Comparison of ENCODE assay signal across 25 cellular contexts in genomic region chr2:172109256-172109655, GRCh38. TPM values are rescaled to one million over a fixed set of nuclear protein-coding genes. Genes with fewer than 3 reads are reported as not detected.
DNase-seq lines count a peak whose midpoint lies in the region; ATAC-seq, FAIRE-seq and TF ChIP-seq lines count a peak whose summit lies in the region.
"Had no signal": no experiment of that assay in that cellular context is flagged by ENCODE, and none has a peak within 500 bp of the region (broad histone marks: within the 10 kb centered on the region; RNA-seq: fewer than 3 reads in every experiment).

No MANE protein-coding gene starts in this region.

- H3K4me3 ChIP-seq in HepG2 (replicated peaks in 1 of 3; ENCODE audit: insufficient read depth in 1 of 3, low read depth in 2 of 3, low read length in 3 of 3) (no peak overlapping the region), right lobe of liver (no peak overlapping the region), upper lobe of left lung (no peak overlapping the region)
- H3K4me3 ChIP-seq in naive thymus-derived CD4-positive, alpha-beta T cell (ENCODE audit: low read length): no peak overlapping the region

- no TSS peak for BruUV-seq in HepG2 (replicated peaks; lab: Mats Ljungman, UMichigan)

- peak overlapping the region; percentile 69 for H3K4me2 ChIP-seq in HepG2 (ENCODE audit: low read depth, low read length)
- H3K4me2 ChIP-seq: SK-N-SH had no signal

- TF ChIP-seq CTCF in HepG2 (CRISPR knock-in tag; IDR thresholded peaks at IDR 0.05) (no peak), right lobe of liver (IDR thresholded peaks at IDR 0.05) (no peak), upper lobe of left lung (IDR thresholded peaks at IDR 0.05) (no peak)

- 0 out of 3 replicates have a peak, but pooled peaks have one; percentile 4 for ATAC-seq in HepG2
- ATAC-seq in right lobe of liver: no peak
- ATAC-seq in upper lobe of left lung (ENCODE audit: low FRiP score in 2 of 2): no peak
- no peak for ATAC-seq in naive thymus-derived CD4-positive, alpha-beta T cell
- ATAC-seq: HCT116, Panc1 had no signal

- H3K4me1 Mint-ChIP-seq in IgD-negative memory B cell: peaks cover 3 to 12% (median 6%) of the 10 kb centered on the region in 3 donors
- H3K4me1 Mint-ChIP-seq in naive thymus-derived CD4-positive, alpha-beta T cell: peaks cover 13 to 36% (median 19%) of the 10 kb centered on the region in 7 donors

- TF ChIP-seq RAD21 in HepG2 (CRISPR knock-in tag; IDR thresholded peaks at IDR 0.05): no peak

- in situ Hi-C loops in HepG2 (cut with HindIII; ENCODE audit: extremely low pct_ligation_motif_present, low pct_unique_long_range_greater_than_20kb): loop anchor here (5.0 to 10.0 kb wide), 4 partner anchors 152 to 537 kb away; no protein-coding TSS in a partner anchor

- no peaks in the 10 kb centered on the region for H3K79me2 ChIP-seq in HepG2 (ENCODE audit: insufficient read depth, low read length)

- H3K9ac ChIP-seq in HepG2 (ENCODE audit: insufficient read depth, low read depth, low read length): no peak overlapping the region
- H3K9ac ChIP-seq: SK-N-SH had no signal

- no peaks in the 10 kb centered on the region for H3K9me3 ChIP-seq in HepG2 (ENCODE audit: low read length)
- H3K9me3 ChIP-seq in right lobe of liver: no peaks in the 10 kb centered on the region
- no peaks in the 10 kb centered on the region for H3K9me3 ChIP-seq in upper lobe of left lung
- H3K9me3 ChIP-seq in naive thymus-derived CD4-positive, alpha-beta T cell (ENCODE audit: control insufficient read depth in 2 of 3, low read length in 3 of 3): no peaks in the 10 kb centered on the region
- H3K9me3 ChIP-seq: SK-N-SH had no signal

- no peak for FAIRE-seq in HepG2 (lab: Jason Lieb, UNC)
- FAIRE-seq: HTR-8/SVneo had no signal

- H3K4me3 Mint-ChIP-seq in IgD-negative memory B cell: no peak overlapping the region
- H3K4me3 Mint-ChIP-seq in naive thymus-derived CD4-positive, alpha-beta T cell: peak overlapping the region in 3 of 10 donors; percentile 9 to 39 (median 10)

- intact Hi-C loops in HepG2 (cut with micrococcal nuclease; ENCODE audit: unreplicated experiment) (loop anchor here (10.0 kb wide), 1 partner anchor 1134 kb away; no protein-coding TSS in a partner anchor), right lobe of liver (cut with DNase I) (loop anchor here (10.0 kb wide), 4 partner anchors 294 to 534 kb away; no protein-coding TSS in a partner anchor)
- intact Hi-C loops in naive thymus-derived CD4-positive, alpha-beta T cell (cut with micrococcal nuclease): loop anchor here in 1 of 2 donors (10.0 kb wide), 2 partner anchors 214 to 1856 kb away; partner anchors contain the start of genes SLC25A12 and SP3

- peaks cover 1% of the 10 kb centered on the region for H3K36me3 Mint-ChIP-seq in IgD-negative memory B cell
- peaks cover 0 to 4% (median 0%) of the 10 kb centered on the region in 5 donors for H3K36me3 Mint-ChIP-seq in naive thymus-derived CD4-positive, alpha-beta T cell
- H3K36me3 Mint-ChIP-seq: CD8-positive, alpha-beta memory T cell had no signal

- peak overlapping the region; percentile 43 for H2AFZ ChIP-seq in HepG2 (ENCODE audit: low read length)

- 67% methylated on average over 21 of the region's 21 CpGs for WGBS in HepG2 (ENCODE audit: low lambda C conversion rate)
- WGBS in right lobe of liver (ENCODE audit: insufficient coverage, low coverage, low lambda C conversion rate, missing lambda C conversion rate): 10% methylated on average over 8 of the region's 21 CpGs
- 8 to 13% methylated on average over 16 to 17 of the region's 21 CpGs for WGBS in upper lobe of left lung, 2 donors

- H3K27me3 Mint-ChIP-seq in IgD-negative memory B cell: peaks cover 42% of the 10 kb centered on the region
- H3K27me3 Mint-ChIP-seq in naive thymus-derived CD4-positive, alpha-beta T cell: peaks cover 63 to 81% (median 67%) of the 10 kb centered on the region in 5 donors

- no peak overlapping the region for H3K27ac ChIP-seq in HepG2 (ENCODE audit: extremely low read length, insufficient read depth, low read length)
- no peak overlapping the region for H3K27ac ChIP-seq in right lobe of liver
- no peak overlapping the region for H3K27ac ChIP-seq in upper lobe of left lung
- H3K27ac ChIP-seq in naive thymus-derived CD4-positive, alpha-beta T cell (ENCODE audit: low read depth, low read length): no peak overlapping the region

- peaks cover 0 to 4% (median under 1%) of the 10 kb centered on the region in 3 donors for H3K9me3 Mint-ChIP-seq in IgD-negative memory B cell
- H3K9me3 Mint-ChIP-seq in naive thymus-derived CD4-positive, alpha-beta T cell: peaks cover 0 to 12% (median 4%) of the 10 kb centered on the region in 11 donors

- H3K27ac Mint-ChIP-seq in IgD-negative memory B cell: peak overlapping the region in 2 of 3 donors; percentile 43 to 62
- H3K27ac Mint-ChIP-seq in naive thymus-derived CD4-positive, alpha-beta T cell: peak overlapping the region in 1 of 9 donors; percentile 2

- no peak for TF ChIP-seq EP300 in HepG2 (IDR thresholded peaks at IDR 0.05; ENCODE audit: low read depth in 2 of 2, low read length in 2 of 2)
- TF ChIP-seq EP300 in HepG2 (CRISPR knock-in tag; IDR thresholded peaks at IDR 0.05; ENCODE audit: borderline replicate concordance): no peak
- no peak for TF ChIP-seq EP300 in upper lobe of left lung (IDR thresholded peaks at IDR 0.05)

- CTCF ChIA-PET in HepG2 (lab: Yijun Ruan, JAX; ENCODE audit: low intra/inter-chr PET ratio, low total read pairs): no interaction called here
- CTCF ChIA-PET in naive thymus-derived CD4-positive, alpha-beta T cell (lab: Charles Lee): no interaction called here

- POLR2A ChIA-PET in HepG2 (lab: Yijun Ruan, JAX): no interaction called here
- POLR2A ChIA-PET in naive thymus-derived CD4-positive, alpha-beta T cell (lab: Charles Lee): interaction anchor here (0.8 kb wide), 1 partner anchor 110 kb away, joined by 3 read pairs; no protein-coding TSS in a partner anchor

- no peak for TF ChIP-seq POLR2A in HepG2 (IDR thresholded peaks at IDR 0.05; ENCODE audit: insufficient read depth in 1 of 2, low read depth in 2 of 2, low read length in 2 of 2)
- no peak for TF ChIP-seq POLR2A in right lobe of liver (IDR thresholded peaks at IDR 0.05)
- TF ChIP-seq POLR2A in upper lobe of left lung (IDR thresholded peaks at IDR 0.05): no peak

- H3K27me3 ChIP-seq in HepG2 (ENCODE audit: control insufficient read depth in 1 of 2, insufficient read depth in 2 of 2, low read length in 2 of 2) (peaks cover 3 to 17% of the 10 kb centered on the region in 2 experiments; a peak in 4 of 5 replicates), right lobe of liver (peaks cover 17 to 44% of the 10 kb centered on the region in 2 donors), upper lobe of left lung (peaks cover 0 to 49% (median 31%) of the 10 kb centered on the region in 4 donors)
- H3K27me3 ChIP-seq in naive thymus-derived CD4-positive, alpha-beta T cell (ENCODE audit: control insufficient read depth in 2 of 2, insufficient read depth in 2 of 2, low read length in 2 of 2): peaks cover 17 to 41% of the 10 kb centered on the region in 2 donors

- H4K20me1 ChIP-seq in HepG2 (ENCODE audit: insufficient read depth, low read length): no peaks in the 10 kb centered on the region

- H3K4me1 ChIP-seq in HepG2 (ENCODE audit: insufficient read depth, low read length) (peaks cover 33% of the 10 kb centered on the region), right lobe of liver (peaks cover 0 to 13% (median 0%) of the 10 kb centered on the region in 4 donors), upper lobe of left lung (peaks cover 15 to 26% (median 18%) of the 10 kb centered on the region in 4 donors)
- H3K4me1 ChIP-seq in naive thymus-derived CD4-positive, alpha-beta T cell (ENCODE audit: control insufficient read depth in 2 of 2, insufficient read depth in 2 of 2, low read length in 2 of 2): peaks cover 7 to 11% of the 10 kb centered on the region in 2 donors

- DNase-seq in HepG2 (ENCODE audit: low spot score) (no peak), right lobe of liver (no peak), iPS-NIHi7 (ENCODE audit: extremely low spot score) (peak; percentile 23), GOT3 (lab: John Stamatoyannopoulos, UW) (no peak), upper lobe of left lung (no peak), dermis blood vessel endothelial cell (no peak)
- no peak for DNase-seq in naive thymus-derived CD4-positive, alpha-beta T cell
- DNase-seq: AML-193; C1 segment of cervical spinal cord; CD8-positive, alpha-beta memory T cell; GDM1; KBM-7; NCI-H1092 treated with DMSO at 0.1 percent for 48 hours; NCI-H146; NCI-H2029; NCI-H226; NCI-H510A treated with DMSO at 0.1 percent for 48 hours; NCI-H748 treated with DMSO at 0.1 percent for 48 hours; NK-92 treated with Interleukin-12 subunit alpha and Interleukin-12 subunit beta, amount 100 ng/mL, for 24 hours; SIG-M5; SK-N-SH had no signal

- H3K36me3 ChIP-seq in HepG2 (replicated peaks in 1 of 2; ENCODE audit: control insufficient read depth in 1 of 2, insufficient read depth in 2 of 2, low read length in 2 of 2) (no peaks in the 10 kb centered on the region), right lobe of liver (no peaks in the 10 kb centered on the region), upper lobe of left lung (no peaks in the 10 kb centered on the region)
- H3K36me3 ChIP-seq in naive thymus-derived CD4-positive, alpha-beta T cell (ENCODE audit: control insufficient read depth in 2 of 3, insufficient read depth in 3 of 3, low read length in 3 of 3): no peaks in the 10 kb centered on the region

RNA-seq across cellular contexts. Expression of gene DLX2, which starts 6.6 kb away (rescaled TPM):
- total RNA-seq in HepG2 (2016; rRNA removed; fragmentation: Illumina TruSeq; extraction: Trizol) (0.15 TPM in 1 of 2 replicates, not detected in the other), right lobe of liver (not detected), upper lobe of left lung (not detected), dermis blood vessel endothelial cell (not detected in 2 replicates)
- total RNA-seq in HepG2 (2016; cell fraction: cytosol; rRNA removed; fragmentation: Illumina TruSeq; extraction: Trizol; ENCODE audit: low read depth): 0.09 TPM in 1 of 2 replicates, not detected in the other
- total RNA-seq in HepG2 (2016; cell fraction: insoluble cytoplasmic fraction; rRNA removed; fragmentation: Illumina TruSeq; extraction: Trizol): 0.09 TPM in 1 of 2 replicates, not detected in the other
- 0.06 and 0.17 TPM in 2 replicates for total RNA-seq in HepG2 (2016; cell fraction: membrane; rRNA removed; fragmentation: Illumina TruSeq; extraction: Trizol)
- total RNA-seq in HepG2 (2016; cell fraction: nucleus; rRNA removed; fragmentation: Illumina TruSeq; extraction: Trizol): not detected in 2 replicates
- polyA plus RNA-seq in HepG2 (2011; rRNA removed) (0.07 TPM in 2 replicates), IgD-negative memory B cell (not detected)
- polyA plus RNA-seq in HepG2 (2011; cell fraction: cytosol; rRNA removed): 0.04 and 0.05 TPM in 2 replicates
- polyA plus RNA-seq in HepG2 (2011; cell fraction: nucleus; rRNA removed): 0.29 and 0.59 TPM in 2 replicates
- 0.17 and 0.25 TPM in 2 replicates for polyA plus RNA-seq in HepG2 (2012)
- polyA plus RNA-seq in HepG2 (2016; cell fraction: cytosol; fragmentation: Illumina TruSeq; extraction: Trizol; ENCODE audit: low read depth): 0.07 and 0.12 TPM in 2 replicates
- polyA plus RNA-seq in HepG2 (2016; cell fraction: insoluble cytoplasmic fraction; fragmentation: Illumina TruSeq; extraction: Trizol; ENCODE audit: low read depth): 0.25 and 0.37 TPM in 2 replicates
- polyA plus RNA-seq in HepG2 (2016; cell fraction: membrane; fragmentation: Illumina TruSeq; extraction: Trizol; ENCODE audit: low read depth): 0.21 and 0.24 TPM in 2 replicates
- polyA plus RNA-seq in HepG2 (2016; cell fraction: nucleus; fragmentation: Illumina TruSeq; extraction: Trizol; ENCODE audit: insufficient read depth, low read depth): 0.36 and 0.59 TPM in 2 replicates
- 0.07 and 0.10 TPM in 2 replicates for polyA minus RNA-seq in HepG2 (2011; rRNA and poly(A)+ RNA removed; ENCODE audit: low replicate concordance)
- 0.20 and 0.44 TPM in 2 replicates for polyA minus RNA-seq in HepG2 (2011; cell fraction: cytosol; rRNA and poly(A)+ RNA removed)
- not detected in 2 replicates for polyA minus RNA-seq in HepG2 (2011; cell fraction: nucleus; rRNA and poly(A)+ RNA removed)
- under 1 TPM in 2 of 5 experiments, not detected in 3; 0.16 to 0.34 TPM for total RNA-seq in naive thymus-derived CD4-positive, alpha-beta T cell
- polyA plus RNA-seq in naive thymus-derived CD4-positive, alpha-beta T cell: not detected
- polyA plus RNA-seq: CD8-positive, alpha-beta memory T cell had no signal

RNA-seq across cellular contexts. Expression of gene DLX1, which starts 23.9 kb away (rescaled TPM):
- total RNA-seq in HepG2 (2016; rRNA removed; fragmentation: Illumina TruSeq; extraction: Trizol): 0.18 TPM in 1 of 2 replicates, not detected in the other
- not detected in 2 replicates for total RNA-seq in HepG2 (2016; cell fraction: cytosol; rRNA removed; fragmentation: Illumina TruSeq; extraction: Trizol; ENCODE audit: low read depth)
- 0.13 and 0.52 TPM in 2 replicates for total RNA-seq in HepG2 (2016; cell fraction: insoluble cytoplasmic fraction; rRNA removed; fragmentation: Illumina TruSeq; extraction: Trizol)
- total RNA-seq in HepG2 (2016; cell fraction: membrane; rRNA removed; fragmentation: Illumina TruSeq; extraction: Trizol): 0.09 TPM in 1 of 2 replicates, not detected in the other
- total RNA-seq in HepG2 (2016; cell fraction: nucleus; rRNA removed; fragmentation: Illumina TruSeq; extraction: Trizol): 0.25 and 0.37 TPM in 2 replicates
- 0.69 and 0.86 TPM in 2 replicates for polyA plus RNA-seq in HepG2 (2011; rRNA removed)
- polyA plus RNA-seq in HepG2 (2011; cell fraction: cytosol; rRNA removed): 0.40 and 0.47 TPM in 2 replicates
- polyA plus RNA-seq in HepG2 (2011; cell fraction: nucleus; rRNA removed): 3.0 and 3.7 TPM in 2 replicates
- 0.32 and 0.51 TPM in 2 replicates for polyA plus RNA-seq in HepG2 (2012)
- polyA plus RNA-seq in HepG2 (2016; cell fraction: cytosol; fragmentation: Illumina TruSeq; extraction: Trizol; ENCODE audit: low read depth): 0.19 TPM in 1 of 2 replicates, not detected in the other
- polyA plus RNA-seq in HepG2 (2016; cell fraction: insoluble cytoplasmic fraction; fragmentation: Illumina TruSeq; extraction: Trizol; ENCODE audit: low read depth): 0.27 and 0.41 TPM in 2 replicates
- polyA plus RNA-seq in HepG2 (2016; cell fraction: membrane; fragmentation: Illumina TruSeq; extraction: Trizol; ENCODE audit: low read depth): 0.09 and 0.16 TPM in 2 replicates
- polyA plus RNA-seq in HepG2 (2016; cell fraction: nucleus; fragmentation: Illumina TruSeq; extraction: Trizol; ENCODE audit: insufficient read depth, low read depth): 0.94 TPM in 1 of 2 replicates, not detected in the other
- 0.89 and 1.8 TPM in 2 replicates for polyA minus RNA-seq in HepG2 (2011; rRNA and poly(A)+ RNA removed; ENCODE audit: low replicate concordance)
- polyA minus RNA-seq in HepG2 (2011; cell fraction: cytosol; rRNA and poly(A)+ RNA removed): 0.40 and 1.1 TPM in 2 replicates
- 1.8 and 2.2 TPM in 2 replicates for polyA minus RNA-seq in HepG2 (2011; cell fraction: nucleus; rRNA and poly(A)+ RNA removed)
- total RNA-seq in right lobe of liver: not detected
- polyA plus RNA-seq in IgD-negative memory B cell: not detected
- not detected for total RNA-seq in upper lobe of left lung
- total RNA-seq in dermis blood vessel endothelial cell: not detected in 2 replicates
- not detected for total RNA-seq in naive thymus-derived CD4-positive, alpha-beta T cell
- not detected for polyA plus RNA-seq in naive thymus-derived CD4-positive, alpha-beta T cell
- total RNA-seq: CD8-positive, alpha-beta memory T cell had no signal
- polyA plus RNA-seq: CD8-positive, alpha-beta memory T cell had no signal
